8 cellular contexts compared by ENCODE assay signal in genomic region chr10:72567884-72568283, GRCh38.
DNase-seq lines count a peak whose midpoint lies in the region; ATAC-seq, FAIRE-seq and TF ChIP-seq lines count a peak whose summit lies in the region.

No MANE protein-coding gene starts in this region.

- no peaks in the 10 kb centered on the region for H3K9me3 ChIP-seq in iPS DF 6.9 (ENCODE audit: control insufficient read depth, insufficient read depth, low read length)

- H3K27me3 ChIP-seq in ACC112 (ENCODE audit: insufficient read depth, low read length) (no peaks in the 10 kb centered on the region), iPS DF 6.9 (ENCODE audit: control insufficient read depth, insufficient read depth, low read length) (no peaks in the 10 kb centered on the region)

- no peak for TF ChIP-seq POLR2A in H54 (IDR thresholded peaks at IDR 0.05; ENCODE audit: low read depth, low read length)

- no peak for FAIRE-seq in H54 (lab: Jason Lieb, UNC)

- peak overlapping the region; percentile 80 for H3K27ac ChIP-seq in ACC112 (ENCODE audit: low read depth, low read length)
- H3K27ac ChIP-seq in iPS DF 6.9 (ENCODE audit: low read length) = no peak overlapping the region

- H3K79me2 ChIP-seq in ACC112 (ENCODE audit: control insufficient read depth, insufficient read depth, low read length, unreplicated experiment) = peaks cover 14% of the 10 kb centered on the region

- H3K4me3 ChIP-seq in ACC112 (ENCODE audit: low read depth, low read length) = peak overlapping the region; percentile 52; the same call in 1 of the 2 replicates
- H3K4me3 ChIP-seq in iPS DF 6.9 (ENCODE audit: low read length) = no peak overlapping the region

- ATAC-seq in GM19397 (IDR thresholded peaks at IDR 0.05; ENCODE audit: unreplicated experiment) (no peak), HG03196 (IDR thresholded peaks at IDR 0.05; ENCODE audit: unreplicated experiment) (no peak), GM21423 (IDR thresholded peaks at IDR 0.05; ENCODE audit: unreplicated experiment) (no peak)

- H2AFZ ChIP-seq in ACC112 (ENCODE audit: low read length, unreplicated experiment) = no peak overlapping the region

- peaks cover 8% of the 10 kb centered on the region for H3K36me3 ChIP-seq in ACC112 (ENCODE audit: insufficient read depth, low read length)
- H3K36me3 ChIP-seq in iPS DF 6.9 (ENCODE audit: control insufficient read depth, insufficient read depth, low read length) = no peaks in the 10 kb centered on the region

- DNase-seq in H54 (ENCODE audit: insufficient read length, low spot score) (peak; percentile 45), SW480 (ENCODE audit: low spot score) (peak; percentile 4), iPS DF 6.9 (ENCODE audit: low read depth, low spot score) (peak; percentile 13), AG20443 (ENCODE audit: low spot score) (no peak)

- H3K4me1 ChIP-seq in ACC112 (ENCODE audit: control insufficient read depth, insufficient read depth, low read length, unreplicated experiment) (peaks cover 15% of the 10 kb centered on the region), iPS DF 6.9 (ENCODE audit: control insufficient read depth, insufficient read depth, low read length) (no peaks in the 10 kb centered on the region)

- no CpG with 5 or more reads among the region's 2 CpGs for WGBS in iPS DF 6.9 (ENCODE audit: insufficient coverage, insufficient read length)
